ENCODE assay signal across 8 cellular contexts in genomic region chr1:28582248-28582615, GRCh38. TPM values are rescaled to one million over a fixed set of nuclear protein-coding genes. Genes with fewer than 3 reads are reported as not detected.
DNase-seq lines count a peak whose midpoint lies in the region; ATAC-seq and TF ChIP-seq lines count a peak whose summit lies in the region.

No MANE protein-coding gene starts in this region.

- H3K27me3 ChIP-seq in BJ (ENCODE audit: control insufficient read depth, insufficient read depth, low read length) (no peaks in the 10 kb centered on the region), heart right ventricle (no peaks in the 10 kb centered on the region)

- intact Hi-C loops in heart right ventricle (cut with DNase I) = no loop called here

- no peaks in the 10 kb centered on the region for H3K27me3 Mint-ChIP-seq in activated CD4-positive, alpha-beta memory T cell treated with anti-CD3 and anti-CD28 coated beads, Interleukin-2, amount 10 ng/mL, durations not matched to agents 7 days and 5 days

- peak overlapping the region; percentile 92 for H3K27ac Mint-ChIP-seq in activated CD4-positive, alpha-beta memory T cell treated with anti-CD3 and anti-CD28 coated beads, Interleukin-2, amount 10 ng/mL, durations not matched to agents 7 days and 5 days

- peaks cover 11% of the 10 kb centered on the region for H3K36me3 ChIP-seq in BJ (ENCODE audit: control insufficient read depth, insufficient read depth, low read length)
- peaks cover 14 to 40% of the 10 kb centered on the region in 2 experiments; a peak in 2 of 3 replicates for H3K36me3 ChIP-seq in HEK293 (ENCODE audit: control insufficient read depth in 2 of 2, insufficient read depth in 1 of 2, low read length in 2 of 2)
- H3K36me3 ChIP-seq in heart right ventricle = peaks cover under 1 to 34% (median 17%) of the 10 kb centered on the region in 9 donors

- H3K4me1 ChIP-seq in HEK293 (ENCODE audit: control insufficient read depth, insufficient read depth, low read length) = no peaks in the 10 kb centered on the region; the same call in 1 of the 2 replicates
- H3K4me1 ChIP-seq in heart right ventricle = peaks cover 0 to 44% (median 26%) of the 10 kb centered on the region in 9 donors

- peak overlapping the region; percentile 93 for H3K4me3 ChIP-seq in BJ (ENCODE audit: low read depth, low read length)
- H3K4me3 ChIP-seq in HEK293 (ENCODE audit: low read depth, low read length) = peak overlapping the region; percentile 54
- H3K4me3 ChIP-seq in heart right ventricle = peak overlapping the region; percentile 73 to 98 (median 90)
- H3K4me3 ChIP-seq in skeletal muscle cell (ENCODE audit: low read depth, low read length) = peak overlapping the region; percentile 94

- peak in 7 of 8 donors; percentile 2 to 31 (median 18) for ATAC-seq in heart right ventricle
- ATAC-seq in GM18498 (IDR thresholded peaks at IDR 0.05; ENCODE audit: unreplicated experiment) = no peak
- ATAC-seq in HG02885 (IDR thresholded peaks at IDR 0.05; ENCODE audit: poor library complexity, unreplicated experiment) = no peak
- ATAC-seq in HG02759 (IDR thresholded peaks at IDR 0.05; ENCODE audit: unreplicated experiment) = no peak

- peak overlapping the region; percentile 79; the same call in 1 of the 2 replicates for H3K27ac ChIP-seq in HEK293 (ENCODE audit: extremely low read depth, low read depth, low read length)
- peak overlapping the region; percentile 72 to 94 (median 87) for H3K27ac ChIP-seq in heart right ventricle

- DNase-seq in BJ (ENCODE audit: low read depth) (no peak), heart right ventricle (no peak), skeletal muscle cell (ENCODE audit: low read depth) (no peak)
- DNase-seq in activated CD4-positive, alpha-beta memory T cell treated with anti-CD3 and anti-CD28 coated beads, Interleukin-2, amount 10 ng/mL, durations not matched to agents 7 days and 5 days = no peak

- POLR2A ChIA-PET in BJ (lab: Charles Lee) = interaction anchor here (0.6 to 1.8 kb wide), 6 partner anchors 8 to 294 kb away, joined by 3 to 11 read pairs (median 4); partner anchors contain the start of genes TAF12 and TRNAU1AP
- POLR2A ChIA-PET in HEK293 (lab: Yijun Ruan, JAX) = interaction anchor here (0.5 to 3.3 kb wide), 69 partner anchors 8 to 1217 kb away, joined by 3 to 56 read pairs (median 5); partner anchors contain the start of genes ATP5IF1, FAM76A, GMEB1 and MED18
- POLR2A ChIA-PET in activated CD4-positive, alpha-beta memory T cell treated with anti-CD3 and anti-CD28 coated beads, Interleukin-2, amount 10 ng/mL, durations not matched to agents 7 days and 5 days (lab: Charles Lee) = interaction anchor here (0.7 to 10.4 kb wide), 54 partner anchors 8 to 810 kb away, joined by 3 to 264 read pairs (median 7); partner anchors contain the start of genes ATP5IF1, EPB41, EYA3 and GMEB1

- H3K36me3 Mint-ChIP-seq in activated CD4-positive, alpha-beta memory T cell treated with anti-CD3 and anti-CD28 coated beads, Interleukin-2, amount 10 ng/mL, durations not matched to agents 7 days and 5 days (ENCODE audit: low read depth) = peaks cover 40% of the 10 kb centered on the region

- H3K4me1 Mint-ChIP-seq in activated CD4-positive, alpha-beta memory T cell treated with anti-CD3 and anti-CD28 coated beads, Interleukin-2, amount 10 ng/mL, durations not matched to agents 7 days and 5 days = peaks cover 35% of the 10 kb centered on the region

- H3K9me3 ChIP-seq in HEK293 (ENCODE audit: control insufficient read depth, insufficient read depth, low read depth, low read length) (no peaks in the 10 kb centered on the region), heart right ventricle (no peaks in the 10 kb centered on the region)

- 1 to 2% methylated on average over 10 of the region's 10 CpGs for WGBS in heart right ventricle, 2 donors

- TF ChIP-seq CTCF in BJ (IDR thresholded peaks at IDR 0.05; ENCODE audit: insufficient read depth, low read depth, low read length) (no peak), HEK293 (tag by site-specific recombination; IDR thresholded peaks at IDR 0.05) (no peak), heart right ventricle (IDR thresholded peaks at IDR 0.05) (no peak)

- H3K4me3 Mint-ChIP-seq in activated CD4-positive, alpha-beta memory T cell treated with anti-CD3 and anti-CD28 coated beads, Interleukin-2, amount 10 ng/mL, durations not matched to agents 7 days and 5 days = peak overlapping the region; percentile 92

- CTCF ChIA-PET in BJ (lab: Yijun Ruan, JAX) (interaction anchor here (0.7 to 2.6 kb wide), 10 partner anchors 11 to 333 kb away, joined by 3 to 11 read pairs (median 4); partner anchors contain the start of gene TRNAU1AP), HEK293 (lab: Yijun Ruan, JAX) (interaction anchor here (0.7 to 3.5 kb wide), 9 partner anchors 21 to 333 kb away, joined by 3 to 25 read pairs (median 5); partner anchors contain the start of gene TRNAU1AP)
- CTCF ChIA-PET in activated CD4-positive, alpha-beta memory T cell treated with anti-CD3 and anti-CD28 coated beads, Interleukin-2, amount 10 ng/mL, durations not matched to agents 7 days and 5 days (lab: Charles Lee) = interaction anchor here (0.7 to 4.2 kb wide), 19 partner anchors 8 to 323 kb away, joined by 3 to 36 read pairs (median 6); partner anchors contain the start of genes MED18, RNU11, SESN2 and TAF12

- no peaks in the 10 kb centered on the region for H3K9me3 Mint-ChIP-seq in activated CD4-positive, alpha-beta memory T cell treated with anti-CD3 and anti-CD28 coated beads, Interleukin-2, amount 10 ng/mL, durations not matched to agents 7 days and 5 days

TF ChIP-seq in HEK293, 187 proteins besides CTCF, POLR2A, EP300 and RAD21 (continues in another document):
- no peak for TF ChIP-seq ZNF341 (tag by site-specific recombination; IDR thresholded peaks at IDR 0.05; ENCODE audit: low read depth)
- TF ChIP-seq ZNF549 (tag by site-specific recombination; IDR thresholded peaks at IDR 0.05) = no peak
- TF ChIP-seq ZNF266 (tag by site-specific recombination; IDR thresholded peaks at IDR 0.05; ENCODE audit: low read depth) = no peak
- no peak for TF ChIP-seq ZNF280C (tag by site-specific recombination; IDR thresholded peaks at IDR 0.05)
- no peak for TF ChIP-seq ZSCAN4 (tag by site-specific recombination; IDR thresholded peaks at IDR 0.05)
- no peak for TF ChIP-seq ZNF629 (tag by site-specific recombination; IDR thresholded peaks at IDR 0.05)
- TF ChIP-seq ZNF311 (tag by site-specific recombination; IDR thresholded peaks at IDR 0.05; ENCODE audit: borderline replicate concordance) = no peak
- no peak for TF ChIP-seq GLI4 (tag by site-specific recombination; IDR thresholded peaks at IDR 0.05)
- no peak for TF ChIP-seq ZNF140 (tag by site-specific recombination; IDR thresholded peaks at IDR 0.05)
- no peak for TF ChIP-seq ZNF366 (tag by site-specific recombination; conservative IDR thresholded peaks at IDR 0.05)

RNA-seq across cellular contexts. Expression of gene RAB42, which starts 9.8 kb away (rescaled TPM):
- polyA plus RNA-seq in BJ (2011; rRNA removed) (2.0 and 2.8 TPM in 2 replicates), heart right ventricle (under 1 TPM; 0.57 to 0.59 TPM)
- 0.87 and 1.5 TPM in 2 replicates for polyA minus RNA-seq in BJ (2011; rRNA and poly(A)+ RNA removed)
- not detected for total RNA-seq in activated CD4-positive, alpha-beta memory T cell treated with anti-CD3 and anti-CD28 coated beads, Interleukin-2, amount 10 ng/mL, durations not matched to agents 7 days and 5 days
- 1 to 10 TPM in 3 of 10 donors, under 1 TPM in 7; 0.17 to 3.4 (median 0.50) TPM for total RNA-seq in heart right ventricle

RNA-seq across cellular contexts. Expression of gene TRNAU1AP, which starts 29.3 kb away (rescaled TPM):
- polyA plus RNA-seq in BJ (2011; rRNA removed) (26.6 and 35.5 TPM in 2 replicates), heart right ventricle (10 to 100 TPM; 17.3 to 21.4 TPM)
- polyA minus RNA-seq in BJ (2011; rRNA and poly(A)+ RNA removed) = 10.4 and 10.5 TPM in 2 replicates
- total RNA-seq in activated CD4-positive, alpha-beta memory T cell treated with anti-CD3 and anti-CD28 coated beads, Interleukin-2, amount 10 ng/mL, durations not matched to agents 7 days and 5 days = 10 to 100 TPM; 56.9 to 58.9 TPM
- total RNA-seq in heart right ventricle = 10 to 100 TPM; 13.1 to 21.2 (median 15.2) TPM

Comparison
In these comparisons a context has a peak if more than half of its experiments do, and no peak if none do; other contexts are left out.
1. ATAC-seq: peak in heart right ventricle (7 of 8); none in GM18498 (single experiment), HG02885 (single experiment) and HG02759 (single experiment).
2. Peak in every context shown above with its lines, with median percentiles within 50 percentile points of each other: H3K4me3 ChIP-seq.